Comparison of ENCODE assay signal across 30 cellular contexts in the genomic region with DNA sequence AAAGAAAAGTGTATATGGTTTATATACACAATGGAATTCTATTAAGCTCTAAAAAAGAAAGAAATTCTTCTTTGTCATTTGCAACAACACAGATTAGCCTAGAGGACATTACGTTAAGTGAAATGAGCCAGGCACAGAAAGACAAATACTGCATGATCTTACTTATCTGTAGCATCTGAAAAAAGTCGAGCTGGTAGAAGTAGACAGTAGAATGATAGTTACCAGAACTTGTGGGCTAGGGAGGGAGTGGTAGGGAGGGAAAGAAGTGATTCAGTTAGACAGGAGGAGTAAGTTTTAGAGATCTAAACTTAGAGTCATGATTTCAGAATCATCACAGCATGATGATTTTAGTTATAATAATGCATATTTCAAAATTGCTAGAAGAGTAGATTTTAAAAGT.
"Had no signal": no experiment of that assay in that cellular context is flagged by ENCODE, and none has a peak within 500 bp of the region (broad histone marks: within the 10 kb centered on the region; RNA-seq: fewer than 3 reads in every experiment).

No MANE protein-coding gene starts in this region.

- H3K4me3 ChIP-seq: coronary artery, dorsolateral prefrontal cortex, esophagus muscularis mucosa, gastroesophageal sphincter, heart right ventricle had no signal

- H3K4me1 ChIP-seq: heart right ventricle had no signal

- H3K27me3 ChIP-seq: brain microvascular endothelial cell, dorsolateral prefrontal cortex, esophagus muscularis mucosa, gastroesophageal sphincter, heart right ventricle had no signal

- H3K4me1 Mint-ChIP-seq: activated naive CD4-positive, alpha-beta T cell treated with anti-CD3 and anti-CD28 coated beads, Interleukin-2, amount 10 ng/mL, durations not matched to agents 7 days and 5 days; central memory CD8-positive, alpha-beta T cell had no signal

- H3K27ac ChIP-seq: brain microvascular endothelial cell, coronary artery, dorsolateral prefrontal cortex, esophagus muscularis mucosa, gastroesophageal sphincter, heart right ventricle had no signal

- H3K9me3 Mint-ChIP-seq: central memory CD8-positive, alpha-beta T cell had no signal

- DNase-seq: activated CD4-positive, alpha-beta memory T cell treated with anti-CD3 and anti-CD28 coated beads, Interleukin-2, amount 10 ng/mL, durations not matched to agents 7 days and 5 days; activated CD4-positive, alpha-beta T cell treated with anti-CD3 and anti-CD28 coated beads for 4 hours; activated CD4-positive, alpha-beta T cell treated with anti-CD3 and anti-CD28 coated beads, Interleukin-2, amount 10 ng/mL, durations not matched to agents 7 days and 5 days; activated CD4-positive, alpha-beta T cell treated with anti-CD3 and anti-CD28 coated beads, Interleukin-2, amount 50 U/mL, for 4 hours; activated CD4-positive, CD25-positive, alpha-beta regulatory T cell; activated CD4-positive, CD25-positive, alpha-beta regulatory T cell treated with anti-CD3 and anti-CD28 coated beads, Interleukin-2, amount 50 U/mL, for 72 hours; activated CD8-positive, alpha-beta memory T cell treated with anti-CD3 and anti-CD28 coated beads, Interleukin-2, amount 50 U/mL, for 48 hours; activated gamma-delta T cell; activated naive CD4-positive, alpha-beta T cell; activated naive CD4-positive, alpha-beta T cell treated with anti-CD3 and anti-CD28 coated beads, Interleukin-2, amount 10 ng/mL, durations not matched to agents 7 days and 5 days; activated naive CD8-positive, alpha-beta T cell treated with anti-CD3 and anti-CD28 coated beads, Interleukin-2, amount 10 ng/mL, durations not matched to agents 7 days and 5 days; activated T-cell treated with anti-CD3 and anti-CD28 coated beads for 4 hours; activated T-cell treated with anti-CD3 and anti-CD28 coated beads, Interleukin-2, amount 50 U/mL, for 24 hours; activated T-cell treated with anti-CD3 and anti-CD28 coated beads, Interleukin-2, amount 50 U/mL, for 72 hours; amniotic stem cell; anterior cingulate cortex; brain microvascular endothelial cell; dorsolateral prefrontal cortex; effector memory CD4-positive, alpha-beta T cell; erythroblast; foreskin melanocyte; heart right ventricle had no signal

- H3K27ac Mint-ChIP-seq: activated CD4-positive, alpha-beta memory T cell treated with anti-CD3 and anti-CD28 coated beads, Interleukin-2, amount 10 ng/mL, durations not matched to agents 7 days and 5 days; activated CD4-positive, alpha-beta T cell treated with anti-CD3 and anti-CD28 coated beads, Interleukin-2, amount 10 ng/mL, durations not matched to agents 7 days and 5 days; activated naive CD4-positive, alpha-beta T cell treated with anti-CD3 and anti-CD28 coated beads, Interleukin-2, amount 10 ng/mL, durations not matched to agents 7 days and 5 days; activated naive CD8-positive, alpha-beta T cell treated with anti-CD3 and anti-CD28 coated beads, Interleukin-2, amount 10 ng/mL, durations not matched to agents 7 days and 5 days; activated T-cell treated with anti-CD3 and anti-CD28 coated beads, Interleukin-2, amount 50 U/mL, for 24 hours; activated T-cell treated with anti-CD3 and anti-CD28 coated beads, Interleukin-2, amount 50 U/mL, for 72 hours; dendritic cell treated with granulocyte-macrophage colony-stimulating factor and Interleukin-4, amounts not matched to agents 40 ng/mL and 50 ng/mL, for 4 days had no signal

- H3K4me3 Mint-ChIP-seq: activated CD4-positive, alpha-beta memory T cell treated with anti-CD3 and anti-CD28 coated beads, Interleukin-2, amount 10 ng/mL, durations not matched to agents 7 days and 5 days; activated CD4-positive, alpha-beta T cell treated with anti-CD3 and anti-CD28 coated beads, Interleukin-2, amount 10 ng/mL, durations not matched to agents 7 days and 5 days; activated naive CD4-positive, alpha-beta T cell treated with anti-CD3 and anti-CD28 coated beads, Interleukin-2, amount 10 ng/mL, durations not matched to agents 7 days and 5 days; activated naive CD8-positive, alpha-beta T cell treated with anti-CD3 and anti-CD28 coated beads, Interleukin-2, amount 10 ng/mL, durations not matched to agents 7 days and 5 days; activated T-cell treated with anti-CD3 and anti-CD28 coated beads, Interleukin-2, amount 50 U/mL, for 24 hours; activated T-cell treated with anti-CD3 and anti-CD28 coated beads, Interleukin-2, amount 50 U/mL, for 72 hours; central memory CD8-positive, alpha-beta T cell; dendritic cell treated with granulocyte-macrophage colony-stimulating factor and Interleukin-4, amounts not matched to agents 40 ng/mL and 50 ng/mL, for 4 days had no signal

- H3K36me3 Mint-ChIP-seq: activated naive CD4-positive, alpha-beta T cell treated with anti-CD3 and anti-CD28 coated beads, Interleukin-2, amount 10 ng/mL, durations not matched to agents 7 days and 5 days; activated naive CD8-positive, alpha-beta T cell treated with anti-CD3 and anti-CD28 coated beads, Interleukin-2, amount 10 ng/mL, durations not matched to agents 7 days and 5 days had no signal

- ATAC-seq: activated naive CD4-positive, alpha-beta T cell treated with anti-CD3 and anti-CD28 coated beads, Interleukin-2, amount 50 U/mL, for 72 hours; activated T-cell treated with anti-CD3 and anti-CD28 coated beads, Interleukin-2, amount 50 U/mL, for 72 hours; gastroesophageal sphincter; heart right ventricle had no signal

- H3K27me3 Mint-ChIP-seq: activated CD4-positive, alpha-beta memory T cell treated with anti-CD3 and anti-CD28 coated beads, Interleukin-2, amount 10 ng/mL, durations not matched to agents 7 days and 5 days; activated CD4-positive, alpha-beta T cell treated with anti-CD3 and anti-CD28 coated beads, Interleukin-2, amount 10 ng/mL, durations not matched to agents 7 days and 5 days; activated naive CD4-positive, alpha-beta T cell treated with anti-CD3 and anti-CD28 coated beads, Interleukin-2, amount 10 ng/mL, durations not matched to agents 7 days and 5 days; activated naive CD8-positive, alpha-beta T cell treated with anti-CD3 and anti-CD28 coated beads, Interleukin-2, amount 10 ng/mL, durations not matched to agents 7 days and 5 days; activated T-cell treated with anti-CD3 and anti-CD28 coated beads, Interleukin-2, amount 50 U/mL, for 24 hours; central memory CD8-positive, alpha-beta T cell; dendritic cell treated with granulocyte-macrophage colony-stimulating factor and Interleukin-4, amounts not matched to agents 40 ng/mL and 50 ng/mL, for 4 days had no signal

- FAIRE-seq: astrocyte, bronchial epithelial cell had no signal

- H3K36me3 ChIP-seq: brain microvascular endothelial cell, esophagus muscularis mucosa, gastroesophageal sphincter, heart right ventricle had no signal

- H3K9me3 ChIP-seq: esophagus muscularis mucosa had no signal
